Comparison of ENCODE assay signal across 21 cellular contexts in the genomic region with DNA sequence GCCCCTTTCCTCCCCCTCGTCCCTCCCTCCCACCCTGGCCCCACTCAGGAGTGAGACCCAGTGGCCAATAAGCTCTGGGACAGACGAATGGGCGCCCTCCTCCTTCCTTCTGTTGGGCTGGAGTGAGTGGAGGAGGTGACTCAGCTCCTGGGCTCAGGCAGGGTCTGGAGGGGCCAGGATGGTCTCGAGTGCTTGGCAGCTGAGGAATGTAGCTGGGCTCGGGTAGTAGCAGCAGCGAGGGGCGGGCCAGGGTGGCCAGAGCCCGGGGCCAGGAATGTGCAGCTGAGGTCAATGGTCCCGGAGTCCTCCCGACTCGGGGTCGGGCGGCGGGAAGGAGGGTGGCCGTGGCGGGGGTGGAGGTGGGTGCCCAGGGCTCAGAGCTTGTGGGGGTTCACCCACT. TPM values are rescaled to one million over a fixed set of nuclear protein-coding genes. Genes with fewer than 3 reads are reported as not detected.
DNase-seq lines count a peak whose midpoint lies in the region; ATAC-seq, FAIRE-seq and TF ChIP-seq lines count a peak whose summit lies in the region.
"Had no signal": no experiment of that assay in that cellular context is flagged by ENCODE, and none has a peak within 500 bp of the region (broad histone marks: within the 10 kb centered on the region; RNA-seq: fewer than 3 reads in every experiment).

No MANE protein-coding gene starts in this region.

- H3K27me3 Mint-ChIP-seq in astrocyte (ENCODE audit: low read depth, unreplicated experiment): no peaks in the 10 kb centered on the region
- no peaks in the 10 kb centered on the region for H3K27me3 Mint-ChIP-seq in naive thymus-derived CD4-positive, alpha-beta T cell
- H3K27me3 Mint-ChIP-seq: activated CD8-positive, alpha-beta T cell treated with anti-CD3 and anti-CD28 coated beads for 36 hours; activated naive CD8-positive, alpha-beta T cell treated with anti-CD3 and anti-CD28 coated beads, Interleukin-2, amount 50 U/mL, for 24 hours had no signal

- CTCF ChIA-PET in naive thymus-derived CD4-positive, alpha-beta T cell (lab: Charles Lee): interaction anchor here (1.1 to 1.4 kb wide), 2 partner anchors 41 to 158 kb away, joined by 4 read pairs; partner anchors contain the start of gene SLC10A3

- H3K79me2 ChIP-seq in astrocyte (ENCODE audit: insufficient read depth, low read length) (no peaks in the 10 kb centered on the region), Karpas-422 (ENCODE audit: low read length) (no peaks in the 10 kb centered on the region)

- H3K4me1 Mint-ChIP-seq in astrocyte (ENCODE audit: low read depth, unreplicated experiment): peaks cover 2% of the 10 kb centered on the region
- peaks cover 0 to 16% (median 14%) of the 10 kb centered on the region in 7 donors for H3K4me1 Mint-ChIP-seq in naive thymus-derived CD4-positive, alpha-beta T cell

- H3K27me3 ChIP-seq in astrocyte (ENCODE audit: insufficient read depth, low read length): no peaks in the 10 kb centered on the region
- H3K27me3 ChIP-seq in upper lobe of right lung: no peaks in the 10 kb centered on the region
- no peaks in the 10 kb centered on the region for H3K27me3 ChIP-seq in Karpas-422 (ENCODE audit: low read length)
- no peaks in the 10 kb centered on the region for H3K27me3 ChIP-seq in naive thymus-derived CD4-positive, alpha-beta T cell (ENCODE audit: control insufficient read depth in 2 of 2, insufficient read depth in 2 of 2, low read length in 2 of 2)
- H3K27me3 ChIP-seq: heart left ventricle had no signal

- H3K9me3 ChIP-seq in astrocyte (ENCODE audit: insufficient read depth, low read depth, low read length): no peaks in the 10 kb centered on the region
- H3K9me3 ChIP-seq in upper lobe of right lung: no peaks in the 10 kb centered on the region
- H3K9me3 ChIP-seq in Karpas-422 (ENCODE audit: low read length): no peaks in the 10 kb centered on the region
- no peaks in the 10 kb centered on the region for H3K9me3 ChIP-seq in naive thymus-derived CD4-positive, alpha-beta T cell (ENCODE audit: control insufficient read depth in 2 of 3, low read length in 3 of 3)
- H3K9me3 ChIP-seq: BLaER1 treated with 17β-estradiol and CSF1 and Interleukin-3, amounts not matched to agents 10 nM and 100 nM; heart left ventricle had no signal

- H3K27ac Mint-ChIP-seq in astrocyte (ENCODE audit: unreplicated experiment): no peak overlapping the region
- H3K27ac Mint-ChIP-seq in naive thymus-derived CD4-positive, alpha-beta T cell: no peak overlapping the region
- H3K27ac Mint-ChIP-seq: activated CD8-positive, alpha-beta T cell treated with anti-CD3 and anti-CD28 coated beads for 36 hours; activated naive CD8-positive, alpha-beta T cell treated with anti-CD3 and anti-CD28 coated beads, Interleukin-2, amount 50 U/mL, for 24 hours had no signal

- FAIRE-seq in HTR-8/SVneo (lab: Jason Lieb, UNC) (peak; percentile 51), astrocyte (lab: Jason Lieb, UNC) (no peak)
- FAIRE-seq: kidney had no signal

- no peaks in the 10 kb centered on the region for H3K9me3 Mint-ChIP-seq in astrocyte (ENCODE audit: unreplicated experiment)
- H3K9me3 Mint-ChIP-seq in naive thymus-derived CD4-positive, alpha-beta T cell: peaks cover 0 to 2% (median 0%) of the 10 kb centered on the region in 11 donors
- H3K9me3 Mint-ChIP-seq: activated CD8-positive, alpha-beta T cell treated with anti-CD3 and anti-CD28 coated beads for 36 hours; activated naive CD8-positive, alpha-beta T cell treated with anti-CD3 and anti-CD28 coated beads, Interleukin-2, amount 50 U/mL, for 24 hours had no signal

- H4K20me1 ChIP-seq in astrocyte (ENCODE audit: insufficient read depth, low read length): peaks cover 8% of the 10 kb centered on the region
- H4K20me1 ChIP-seq in Karpas-422 (ENCODE audit: insufficient read depth, low read depth, low read length): no peaks in the 10 kb centered on the region

- TF ChIP-seq CTCF in astrocyte (IDR thresholded peaks at IDR 0.05; ENCODE audit: insufficient read depth, low read depth, low read length) (no peak), upper lobe of right lung (IDR thresholded peaks at IDR 0.05) (no peak)

- H3K36me3 ChIP-seq in astrocyte (ENCODE audit: insufficient read depth, low read length) (no peaks in the 10 kb centered on the region), upper lobe of right lung (peaks cover 7% of the 10 kb centered on the region), Karpas-422 (ENCODE audit: insufficient read depth, low read length) (no peaks in the 10 kb centered on the region)
- H3K36me3 ChIP-seq in naive thymus-derived CD4-positive, alpha-beta T cell (ENCODE audit: control insufficient read depth in 2 of 3, insufficient read depth in 3 of 3, low read length in 3 of 3): peaks cover 0 to 37% (median 0%) of the 10 kb centered on the region in 3 experiments

- no peak overlapping the region for H3K4me3 Mint-ChIP-seq in astrocyte (ENCODE audit: unreplicated experiment)
- no peak overlapping the region for H3K4me3 Mint-ChIP-seq in naive thymus-derived CD4-positive, alpha-beta T cell
- H3K4me3 Mint-ChIP-seq: activated CD8-positive, alpha-beta T cell treated with anti-CD3 and anti-CD28 coated beads for 36 hours; activated naive CD8-positive, alpha-beta T cell treated with anti-CD3 and anti-CD28 coated beads, Interleukin-2, amount 50 U/mL, for 24 hours had no signal

- no peak overlapping the region for H3K9ac ChIP-seq in astrocyte (ENCODE audit: low read length)
- no peak overlapping the region for H3K9ac ChIP-seq in Karpas-422 (ENCODE audit: low read length)
- H3K9ac ChIP-seq: BLaER1 treated with 17β-estradiol and CSF1 and Interleukin-3, amounts not matched to agents 10 nM and 100 nM had no signal

- peaks cover 3% of the 10 kb centered on the region for H3K36me3 Mint-ChIP-seq in astrocyte (ENCODE audit: low read depth, unreplicated experiment)
- peaks cover 0 to 6% (median 0%) of the 10 kb centered on the region in 5 donors for H3K36me3 Mint-ChIP-seq in naive thymus-derived CD4-positive, alpha-beta T cell

- H2AFZ ChIP-seq in astrocyte (ENCODE audit: low read depth, low read length) (no peak overlapping the region), Karpas-422 (ENCODE audit: low read length) (no peak overlapping the region)

- POLR2A ChIA-PET in naive thymus-derived CD4-positive, alpha-beta T cell (lab: Charles Lee): interaction anchor here (0.8 to 2.3 kb wide), 3 partner anchors 132 to 157 kb away, joined by 3 to 12 read pairs (median 3); partner anchors contain the start of gene RPL10

- H3K4me1 ChIP-seq in astrocyte (ENCODE audit: insufficient read depth, low read length): peaks cover 14% of the 10 kb centered on the region
- H3K4me1 ChIP-seq in upper lobe of right lung: no peaks in the 10 kb centered on the region
- peaks cover 13% of the 10 kb centered on the region for H3K4me1 ChIP-seq in Karpas-422 (ENCODE audit: low read length)
- peaks cover 5 to 7% of the 10 kb centered on the region in 2 donors for H3K4me1 ChIP-seq in naive thymus-derived CD4-positive, alpha-beta T cell (ENCODE audit: control insufficient read depth in 2 of 2, insufficient read depth in 2 of 2, low read length in 2 of 2)

- no peaks in the 10 kb centered on the region for H3K9me2 ChIP-seq in Karpas-422 (replicated peaks; ENCODE audit: insufficient read depth, low read length)

- ATAC-seq in upper lobe of right lung (peak; percentile 58), GM19328 (IDR thresholded peaks at IDR 0.05; ENCODE audit: unreplicated experiment) (no peak)
- no peak for ATAC-seq in naive thymus-derived CD4-positive, alpha-beta T cell
- ATAC-seq: activated CD8-positive, alpha-beta T cell treated with anti-CD3 and anti-CD28 coated beads for 36 hours; activated naive CD8-positive, alpha-beta T cell treated with anti-CD3 and anti-CD28 coated beads, Interleukin-2, amount 50 U/mL, for 24 hours; heart left ventricle had no signal

- DNase-seq in HTR-8/SVneo (ENCODE audit: insufficient read length, low spot score) (peak; percentile 55), astrocyte (ENCODE audit: low read depth) (peak; percentile 64), kidney glomerular epithelial cell (lab: John Stamatoyannopoulos, UW) (peak; percentile 51), upper lobe of right lung (no peak), Karpas-422 (no peak)
- no peak for DNase-seq in naive thymus-derived CD4-positive, alpha-beta T cell
- DNase-seq: activated CD8-positive, alpha-beta T cell treated with anti-CD3 and anti-CD28 coated beads for 36 hours; activated naive CD8-positive, alpha-beta T cell treated with anti-CD3 and anti-CD28 coated beads, Interleukin-2, amount 50 U/mL, for 24 hours; cerebellar nuclear complex; DMS53; heart left ventricle; kidney; NCI-H1436 treated with DMSO at 0.1 percent for 48 hours; NCI-H2227 treated with DMSO at 0.1 percent for 48 hours; RPMI8226; stimulated activated CD4-positive, alpha-beta T cell treated with anti-CD3 and anti-CD28 coated beads, Interleukin-4, amount 100 ng/mL, for 4 hours; T-helper 1 cell; WERI-Rb-1 had no signal

- H3K27ac ChIP-seq in astrocyte (ENCODE audit: low read depth, low read length) (no peak overlapping the region), upper lobe of right lung (no peak overlapping the region), Karpas-422 (ENCODE audit: low read length) (no peak overlapping the region)
- no peak overlapping the region for H3K27ac ChIP-seq in naive thymus-derived CD4-positive, alpha-beta T cell (ENCODE audit: low read depth, low read length)
- H3K27ac ChIP-seq: BLaER1 treated with 17β-estradiol and CSF1 and Interleukin-3, amounts not matched to agents 10 nM and 100 nM; heart left ventricle; HL-60; WERI-Rb-1 had no signal

- no peak overlapping the region for H3K4me2 ChIP-seq in astrocyte (ENCODE audit: low read length)
- H3K4me2 ChIP-seq in Karpas-422 (ENCODE audit: low read depth, low read length, poor library complexity, severe bottlenecking): no peak overlapping the region
- H3K4me2 ChIP-seq: BLaER1 treated with 17β-estradiol and CSF1 and Interleukin-3, amounts not matched to agents 10 nM and 100 nM had no signal

- H3K4me3 ChIP-seq in astrocyte (ENCODE audit: insufficient read depth, low read depth, low read length) (no peak overlapping the region), upper lobe of right lung (no peak overlapping the region), Karpas-422 (ENCODE audit: low read length) (no peak overlapping the region)
- no peak overlapping the region for H3K4me3 ChIP-seq in naive thymus-derived CD4-positive, alpha-beta T cell (ENCODE audit: low read length)
- H3K4me3 ChIP-seq: BLaER1 treated with 17β-estradiol and CSF1 and Interleukin-3, amounts not matched to agents 10 nM and 100 nM; heart left ventricle had no signal

- intact Hi-C loops in upper lobe of right lung (cut with DNase I): no loop called here
- intact Hi-C loops in naive thymus-derived CD4-positive, alpha-beta T cell (cut with micrococcal nuclease): loop anchor here in 1 of 2 donors (5.0 kb wide), 1 partner anchor 434 kb away; the partner anchor contains the start of gene MECP2

RNA-seq across cellular contexts. Expression of gene G6PD, which starts 15.0 kb away (rescaled TPM):
- total RNA-seq in astrocyte: 54.1 and 62.8 TPM in 2 replicates
- 84.9 TPM for total RNA-seq in upper lobe of right lung
- 24.3 and 36.1 TPM in 2 replicates for total RNA-seq in Karpas-422 (2014; rRNA removed; shearing (Covaris generic); ENCODE audit: low replicate concordance)
- 10 to 100 TPM; 35.4 to 74.3 (median 52.7) TPM for total RNA-seq in naive thymus-derived CD4-positive, alpha-beta T cell
- 1 to 10 TPM; 3.9 to 6.2 TPM for polyA plus RNA-seq in naive thymus-derived CD4-positive, alpha-beta T cell

RNA-seq across cellular contexts. Expression of gene FAM3A, which starts 15.6 kb away (rescaled TPM):
- total RNA-seq in astrocyte (20.9 and 26.1 TPM in 2 replicates), upper lobe of right lung (42.6 TPM)
- 14.0 and 36.4 TPM in 2 replicates for total RNA-seq in Karpas-422 (2014; rRNA removed; shearing (Covaris generic); ENCODE audit: low replicate concordance)
- 10 to 100 TPM; 37.6 to 63.7 (median 50.9) TPM for total RNA-seq in naive thymus-derived CD4-positive, alpha-beta T cell
- polyA plus RNA-seq in naive thymus-derived CD4-positive, alpha-beta T cell: 10 to 100 TPM; 22.2 to 31.1 TPM

RNA-seq across cellular contexts. Expression of gene IKBKG, which starts 15.8 kb away (rescaled TPM):
- total RNA-seq in astrocyte (21.4 and 22.3 TPM in 2 replicates), upper lobe of right lung (33.4 TPM)
- 8.1 and 14.3 TPM in 2 replicates for total RNA-seq in Karpas-422 (2014; rRNA removed; shearing (Covaris generic); ENCODE audit: low replicate concordance)
- total RNA-seq in naive thymus-derived CD4-positive, alpha-beta T cell: 10 to 100 TPM; 29.6 to 45.5 (median 38.8) TPM
- 10 to 100 TPM; 19.6 to 26.4 TPM for polyA plus RNA-seq in naive thymus-derived CD4-positive, alpha-beta T cell

RNA-seq across cellular contexts. Expression of gene SLC10A3, which starts 41.2 kb away (rescaled TPM):
- total RNA-seq in astrocyte (24.4 and 27.3 TPM in 2 replicates), upper lobe of right lung (23.7 TPM)
- total RNA-seq in Karpas-422 (2014; rRNA removed; shearing (Covaris generic); ENCODE audit: low replicate concordance): 30.5 and 32.1 TPM in 2 replicates
- total RNA-seq in naive thymus-derived CD4-positive, alpha-beta T cell: 10 to 100 TPM; 11.7 to 22.7 (median 19.0) TPM
- 10 to 100 TPM; 35.0 to 58.7 TPM for polyA plus RNA-seq in naive thymus-derived CD4-positive, alpha-beta T cell

RNA-seq across cellular contexts. Expression of gene UBL4A, which starts 45.2 kb away (rescaled TPM):
- total RNA-seq in astrocyte: 25.8 and 26.2 TPM in 2 replicates
- total RNA-seq in upper lobe of right lung: 33.8 TPM
- 30.4 and 52.2 TPM in 2 replicates for total RNA-seq in Karpas-422 (2014; rRNA removed; shearing (Covaris generic); ENCODE audit: low replicate concordance)
- total RNA-seq in naive thymus-derived CD4-positive, alpha-beta T cell: 10 to 100 TPM in 4 of 5 experiments, 1 to 10 TPM in 1; 9.2 to 41.5 (median 32.5) TPM
- polyA plus RNA-seq in naive thymus-derived CD4-positive, alpha-beta T cell: 10 to 100 TPM; 46.0 to 65.7 TPM

Comparison
In these comparisons a context has a peak if more than half of its experiments do, and no peak if none do; other contexts are left out.
1. DNase-seq: peak in HTR-8/SVneo (single experiment), astrocyte (single experiment) and kidney glomerular epithelial cell (single experiment); none in upper lobe of right lung (single experiment), Karpas-422 (single experiment) and naive thymus-derived CD4-positive, alpha-beta T cell (0 of 9).